ENCODE assay signal across 5 cellular contexts in genomic region chr3:191460360-191460759, GRCh38.
"Had no signal": no experiment of that assay in that cellular context is flagged by ENCODE, and none has a peak within 500 bp of the region (broad histone marks: within the 10 kb centered on the region; RNA-seq: fewer than 3 reads in every experiment).

No MANE protein-coding gene starts in this region.

- H3K4me3 ChIP-seq: GM23338 had no signal

- ATAC-seq: GM23338, HepG2 had no signal

- H2AFZ ChIP-seq: GM23338 had no signal

- H3K4me2 ChIP-seq: GM23338 had no signal

- DNase-seq: H9, HCEC 1CT had no signal

- H3K27ac ChIP-seq: HL-60 had no signal
